26 cellular contexts compared by ENCODE assay signal in the genomic region with DNA sequence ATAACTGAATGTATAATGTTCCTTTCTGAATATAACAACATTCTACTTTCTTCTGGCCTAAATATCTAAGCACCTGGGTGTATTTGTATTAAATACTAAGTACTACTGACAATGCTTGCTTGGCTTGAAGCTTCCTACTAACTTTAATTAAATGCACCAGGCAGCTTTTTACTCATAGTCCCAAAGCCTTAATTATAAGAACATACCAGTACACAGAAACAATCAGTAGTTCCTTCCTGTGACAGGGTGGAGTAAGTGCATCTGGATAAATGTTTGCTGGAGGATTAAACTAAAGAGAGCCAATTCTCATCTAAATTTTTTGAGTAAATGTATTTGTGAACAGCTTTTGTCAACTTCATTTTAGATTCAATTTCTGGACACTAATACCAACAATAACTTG.
"Had no signal": no experiment of that assay in that cellular context is flagged by ENCODE, and none has a peak within 500 bp of the region (broad histone marks: within the 10 kb centered on the region; RNA-seq: fewer than 3 reads in every experiment).

No MANE protein-coding gene starts in this region.

- DNase-seq: stimulated activated CD4-positive, alpha-beta T cell treated with anti-CD3 and anti-CD28 coated beads, Interleukin-2, amount 100 ng/mL, for 48 hours; stimulated activated CD4-positive, alpha-beta T cell treated with anti-CD3 and anti-CD28 coated beads, Interleukin-4, amount 100 ng/mL, for 1 hour; stimulated activated CD4-positive, alpha-beta T cell treated with anti-CD3 and anti-CD28 coated beads, Interleukin-4, amount 100 ng/mL, for 24 hours; stimulated activated CD4-positive, alpha-beta T cell treated with anti-CD3 and anti-CD28 coated beads, Interleukin-4, amount 100 ng/mL, for 4 hours; stimulated activated CD8-positive, alpha-beta memory T cell treated with anti-CD3 and anti-CD28 coated beads, Interleukin-4, amount 100 ng/mL, for 48 hours; stimulated activated naive B cell treated with anti-CD40 and anti-IgM and Interleukin-4, amounts not matched to agents 10 μg/mL and 1 μg/mL and 100 μg/mL, for 72 hours; stimulated activated naive CD4-positive, alpha-beta T cell; stimulated activated naive CD4-positive, alpha-beta T cell treated with Interleukin-2 at 50 U/mL for 16 hours; stimulated activated naive CD8-positive, alpha-beta T cell treated with anti-CD3 and anti-CD28 coated beads, Interleukin-15, amount 100 ng/mL, for 72 hours; stimulated activated naive CD8-positive, alpha-beta T cell treated with anti-CD3 and anti-CD28 coated beads, Interleukin-15, Interleukin-2, amounts not matched to agents 100 U/mL and 50 U/mL, for 24 hours; stomach; substantia nigra; testis; thyroid gland; tibial artery; transverse colon; trophoblast cell; upper lobe of left lung; upper lobe of right lung; uterus had no signal

- H3K4me3 ChIP-seq: stomach, suprapubic skin, testis, thoracic aorta, thyroid gland, tibial artery, tibial nerve, transverse colon, upper lobe of left lung, upper lobe of right lung, uterus, vagina had no signal

- H3K27me3 ChIP-seq: stomach, suprapubic skin, testis, thyroid gland, tibial artery, tibial nerve, transverse colon, upper lobe of left lung, upper lobe of right lung, uterus, vagina had no signal

- H3K4me1 ChIP-seq: testis, thyroid gland, tibial artery, tibial nerve, transverse colon, upper lobe of left lung, upper lobe of right lung, uterus, vagina had no signal

- H3K9me3 ChIP-seq: stomach, suprapubic skin, testis, thoracic aorta, thyroid gland, tibial artery, tibial nerve, transverse colon, upper lobe of left lung, upper lobe of right lung, uterus, vagina had no signal

- ATAC-seq: stimulated activated effector memory CD8-positive, alpha-beta T cell treated with anti-CD3 and anti-CD28 coated beads, Interleukin-12 subunit alpha, Interleukin-12 subunit beta, amount 100 ng/mL, for 72 hours; stimulated activated memory B cell treated with anti-CD40 and anti-IgM and Interleukin-4, amounts not matched to agents 10 μg/mL and 1 μg/mL and 100 μg/mL, for 72 hours; stimulated activated naive B cell treated with anti-CD40 and anti-IgM and Interleukin-4, amounts not matched to agents 10 μg/mL and 1 μg/mL and 100 μg/mL, for 72 hours; stimulated activated naive CD8-positive, alpha-beta T cell treated with anti-CD3 and anti-CD28 coated beads, Interleukin-15, amount 100 ng/mL, for 72 hours; stimulated activated naive CD8-positive, alpha-beta T cell treated with anti-CD3 and anti-CD28 coated beads, Interleukin-15, Interleukin-2, amounts not matched to agents 100 U/mL and 50 U/mL, for 24 hours; upper lobe of right lung had no signal

- H3K36me3 ChIP-seq: stomach, suprapubic skin, thoracic aorta, thyroid gland, tibial artery, tibial nerve, transverse colon, upper lobe of left lung, upper lobe of right lung, uterus, vagina had no signal

- H3K27ac ChIP-seq: stomach, suprapubic skin, testis, thoracic aorta, thyroid gland, tibial artery, tibial nerve, transverse colon, upper lobe of left lung, upper lobe of right lung, uterus, vagina had no signal
